ENCODE assay signal across 1 cellular context in the genomic region with DNA sequence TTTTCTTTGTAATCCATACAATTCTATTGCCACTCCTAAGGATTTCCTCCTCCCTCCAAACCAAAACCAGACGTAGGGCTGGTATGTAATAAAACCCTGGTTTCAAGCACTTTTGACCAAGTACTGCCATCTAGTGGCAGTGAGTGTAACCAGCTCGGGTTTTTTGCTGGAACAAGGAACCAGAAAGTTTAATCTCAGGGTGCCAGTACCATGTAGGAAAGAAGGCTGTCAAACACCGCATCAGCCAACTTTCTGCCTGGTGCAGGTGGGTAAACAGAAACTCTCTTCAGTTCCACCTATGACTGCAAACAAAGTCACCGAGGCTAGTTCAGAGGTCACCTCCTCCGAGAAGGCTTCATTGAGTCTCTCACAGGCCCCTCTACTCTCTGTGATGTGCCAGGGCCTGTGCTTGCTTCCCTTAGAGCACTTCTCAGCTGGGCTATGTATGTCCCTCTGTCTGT.
TF ChIP-seq lines count a peak whose summit lies in the region.

No MANE protein-coding gene starts in this region.

TF ChIP-seq in HepG2, 621 proteins besides CTCF, POLR2A, EP300 and RAD21 (continued from another document and continues in another):
- TF ChIP-seq KDM4B (CRISPR knock-in tag; IDR thresholded peaks at IDR 0.05) (0 out of 2 replicates have a peak, but pooled peaks have one; percentile 35), MED1 (CRISPR knock-in tag; IDR thresholded peaks at IDR 0.05) (0 out of 2 replicates have a peak, but pooled peaks have one; percentile 44), SOX5 (CRISPR knock-in tag; IDR thresholded peaks at IDR 0.05; ENCODE audit: borderline replicate concordance) (peak; percentile 69), MED13 (CRISPR knock-in tag; IDR thresholded peaks at IDR 0.05) (no peak), ELF4 (CRISPR knock-in tag; IDR thresholded peaks at IDR 0.05; ENCODE audit: borderline replicate concordance) (no peak), CHCHD3 (CRISPR knock-in tag; IDR thresholded peaks at IDR 0.05) (no peak), GATAD2A (CRISPR knock-in tag; IDR thresholded peaks at IDR 0.05) (peak; percentile 53), CREB1 (IDR thresholded peaks at IDR 0.05) (no peak), CREB1 (CRISPR knock-in tag; IDR thresholded peaks at IDR 0.05) (peak; percentile 60; the same call in 1 of the 2 replicates), ZNF530 (CRISPR knock-in tag; IDR thresholded peaks at IDR 0.05; ENCODE audit: low read depth) (no peak), FOXC1 (CRISPR knock-in tag; IDR thresholded peaks at IDR 0.05; ENCODE audit: borderline replicate concordance) (peak; percentile 45; the same call in 1 of the 2 replicates), KDM5A (IDR thresholded peaks at IDR 0.05; ENCODE audit: borderline replicate concordance, low read length) (no peak), NFE2L1 (CRISPR knock-in tag; IDR thresholded peaks at IDR 0.05; ENCODE audit: borderline replicate concordance) (no peak), ZNF331 (CRISPR knock-in tag; IDR thresholded peaks at IDR 0.05) (peak; percentile 59; the same call in 1 of the 2 replicates), PTBP1 (IDR thresholded peaks at IDR 0.05; ENCODE audit: low read depth, low read length, poor library complexity, severe bottlenecking) (no peak), SAFB2 (CRISPR knock-in tag; IDR thresholded peaks at IDR 0.05; ENCODE audit: borderline replicate concordance, low read depth) (no peak), ZSCAN9 (CRISPR knock-in tag; IDR thresholded peaks at IDR 0.05; ENCODE audit: borderline replicate concordance) (peak; percentile 79; the same call in 1 of the 2 replicates), NKX3-1 (CRISPR knock-in tag; IDR thresholded peaks at IDR 0.05) (no peak), HNRNPK (IDR thresholded peaks at IDR 0.05; ENCODE audit: low read depth, low read length, poor library complexity, severe bottlenecking) (no peak), SIX1 (CRISPR knock-in tag; IDR thresholded peaks at IDR 0.05; ENCODE audit: borderline replicate concordance) (peak; percentile 71; the same call in 1 of the 2 replicates), ZNF569 (CRISPR knock-in tag; IDR thresholded peaks at IDR 0.05; ENCODE audit: borderline replicate concordance) (no peak), NCOA2 (CRISPR knock-in tag; IDR thresholded peaks at IDR 0.05) (peak; percentile 54; the same call in 1 of the 2 replicates), GABPB1 (CRISPR knock-in tag; IDR thresholded peaks at IDR 0.05) (no peak), ZSCAN29 (CRISPR knock-in tag; conservative IDR thresholded peaks at IDR 0.05) (no peak), TBX2 (CRISPR knock-in tag; IDR thresholded peaks at IDR 0.05; ENCODE audit: borderline replicate concordance) (no peak), CBFB (CRISPR knock-in tag; IDR thresholded peaks at IDR 0.05) (peak; percentile 50; the same call in 1 of the 2 replicates)
- TF ChIP-seq, protein P1, sequence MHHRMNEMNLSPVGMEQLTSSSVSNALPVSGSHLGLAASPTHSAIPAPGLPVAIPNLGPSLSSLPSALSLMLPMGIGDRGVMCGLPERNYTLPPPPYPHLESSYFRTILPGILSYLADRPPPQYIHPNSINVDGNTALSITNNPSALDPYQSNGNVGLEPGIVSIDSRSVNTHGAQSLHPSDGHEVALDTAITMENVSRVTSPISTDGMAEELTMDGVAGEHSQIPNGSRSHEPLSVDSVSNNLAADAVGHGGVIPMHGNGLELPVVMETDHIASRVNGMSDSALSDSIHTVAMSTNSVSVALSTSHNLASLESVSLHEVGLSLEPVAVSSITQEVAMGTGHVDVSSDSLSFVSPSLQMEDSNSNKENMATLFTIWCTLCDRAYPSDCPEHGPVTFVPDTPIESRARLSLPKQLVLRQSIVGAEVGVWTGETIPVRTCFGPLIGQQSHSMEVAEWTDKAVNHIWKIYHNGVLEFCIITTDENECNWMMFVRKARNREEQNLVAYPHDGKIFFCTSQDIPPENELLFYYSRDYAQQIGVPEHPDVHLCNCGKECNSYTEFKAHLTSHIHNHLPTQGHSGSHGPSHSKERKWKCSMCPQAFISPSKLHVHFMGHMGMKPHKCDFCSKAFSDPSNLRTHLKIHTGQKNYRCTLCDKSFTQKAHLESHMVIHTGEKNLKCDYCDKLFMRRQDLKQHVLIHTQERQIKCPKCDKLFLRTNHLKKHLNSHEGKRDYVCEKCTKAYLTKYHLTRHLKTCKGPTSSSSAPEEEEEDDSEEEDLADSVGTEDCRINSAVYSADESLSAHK (CRISPR knock-in tag; IDR thresholded peaks at IDR 0.05; ENCODE audit: borderline replicate concordance) = 0 out of 2 replicates have a peak, but pooled peaks have one; percentile 13
- TF ChIP-seq, protein P2, sequence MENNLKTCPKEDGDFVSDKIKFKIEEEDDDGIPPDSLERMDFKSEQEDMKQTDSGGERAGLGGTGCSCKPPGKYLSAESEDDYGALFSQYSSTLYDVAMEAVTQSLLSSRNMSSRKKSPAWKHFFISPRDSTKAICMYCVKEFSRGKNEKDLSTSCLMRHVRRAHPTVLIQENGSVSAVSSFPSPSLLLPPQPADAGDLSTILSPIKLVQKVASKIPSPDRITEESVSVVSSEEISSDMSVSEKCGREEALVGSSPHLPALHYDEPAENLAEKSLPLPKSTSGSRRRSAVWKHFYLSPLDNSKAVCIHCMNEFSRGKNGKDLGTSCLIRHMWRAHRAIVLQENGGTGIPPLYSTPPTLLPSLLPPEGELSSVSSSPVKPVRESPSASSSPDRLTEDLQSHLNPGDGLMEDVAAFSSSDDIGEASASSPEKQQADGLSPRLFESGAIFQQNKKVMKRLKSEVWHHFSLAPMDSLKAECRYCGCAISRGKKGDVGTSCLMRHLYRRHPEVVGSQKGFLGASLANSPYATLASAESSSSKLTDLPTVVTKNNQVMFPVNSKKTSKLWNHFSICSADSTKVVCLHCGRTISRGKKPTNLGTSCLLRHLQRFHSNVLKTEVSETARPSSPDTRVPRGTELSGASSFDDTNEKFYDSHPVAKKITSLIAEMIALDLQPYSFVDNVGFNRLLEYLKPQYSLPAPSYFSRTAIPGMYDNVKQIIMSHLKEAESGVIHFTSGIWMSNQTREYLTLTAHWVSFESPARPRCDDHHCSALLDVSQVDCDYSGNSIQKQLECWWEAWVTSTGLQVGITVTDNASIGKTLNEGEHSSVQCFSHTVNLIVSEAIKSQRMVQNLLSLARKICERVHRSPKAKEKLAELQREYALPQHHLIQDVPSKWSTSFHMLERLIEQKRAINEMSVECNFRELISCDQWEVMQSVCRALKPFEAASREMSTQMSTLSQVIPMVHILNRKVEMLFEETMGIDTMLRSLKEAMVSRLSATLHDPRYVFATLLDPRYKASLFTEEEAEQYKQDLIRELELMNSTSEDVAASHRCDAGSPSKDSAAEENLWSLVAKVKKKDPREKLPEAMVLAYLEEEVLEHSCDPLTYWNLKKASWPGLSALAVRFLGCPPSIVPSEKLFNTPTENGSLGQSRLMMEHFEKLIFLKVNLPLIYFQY (CRISPR knock-in tag; IDR thresholded peaks at IDR 0.05; ENCODE audit: borderline replicate concordance) = peak; percentile 43; the same call in 1 of the 2 replicates
- TF ChIP-seq, protein P3, sequence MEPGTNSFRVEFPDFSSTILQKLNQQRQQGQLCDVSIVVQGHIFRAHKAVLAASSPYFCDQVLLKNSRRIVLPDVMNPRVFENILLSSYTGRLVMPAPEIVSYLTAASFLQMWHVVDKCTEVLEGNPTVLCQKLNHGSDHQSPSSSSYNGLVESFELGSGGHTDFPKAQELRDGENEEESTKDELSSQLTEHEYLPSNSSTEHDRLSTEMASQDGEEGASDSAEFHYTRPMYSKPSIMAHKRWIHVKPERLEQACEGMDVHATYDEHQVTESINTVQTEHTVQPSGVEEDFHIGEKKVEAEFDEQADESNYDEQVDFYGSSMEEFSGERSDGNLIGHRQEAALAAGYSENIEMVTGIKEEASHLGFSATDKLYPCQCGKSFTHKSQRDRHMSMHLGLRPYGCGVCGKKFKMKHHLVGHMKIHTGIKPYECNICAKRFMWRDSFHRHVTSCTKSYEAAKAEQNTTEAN (CRISPR knock-in tag; conservative IDR thresholded peaks at IDR 0.05) = no peak
- TF ChIP-seq, protein P4, sequence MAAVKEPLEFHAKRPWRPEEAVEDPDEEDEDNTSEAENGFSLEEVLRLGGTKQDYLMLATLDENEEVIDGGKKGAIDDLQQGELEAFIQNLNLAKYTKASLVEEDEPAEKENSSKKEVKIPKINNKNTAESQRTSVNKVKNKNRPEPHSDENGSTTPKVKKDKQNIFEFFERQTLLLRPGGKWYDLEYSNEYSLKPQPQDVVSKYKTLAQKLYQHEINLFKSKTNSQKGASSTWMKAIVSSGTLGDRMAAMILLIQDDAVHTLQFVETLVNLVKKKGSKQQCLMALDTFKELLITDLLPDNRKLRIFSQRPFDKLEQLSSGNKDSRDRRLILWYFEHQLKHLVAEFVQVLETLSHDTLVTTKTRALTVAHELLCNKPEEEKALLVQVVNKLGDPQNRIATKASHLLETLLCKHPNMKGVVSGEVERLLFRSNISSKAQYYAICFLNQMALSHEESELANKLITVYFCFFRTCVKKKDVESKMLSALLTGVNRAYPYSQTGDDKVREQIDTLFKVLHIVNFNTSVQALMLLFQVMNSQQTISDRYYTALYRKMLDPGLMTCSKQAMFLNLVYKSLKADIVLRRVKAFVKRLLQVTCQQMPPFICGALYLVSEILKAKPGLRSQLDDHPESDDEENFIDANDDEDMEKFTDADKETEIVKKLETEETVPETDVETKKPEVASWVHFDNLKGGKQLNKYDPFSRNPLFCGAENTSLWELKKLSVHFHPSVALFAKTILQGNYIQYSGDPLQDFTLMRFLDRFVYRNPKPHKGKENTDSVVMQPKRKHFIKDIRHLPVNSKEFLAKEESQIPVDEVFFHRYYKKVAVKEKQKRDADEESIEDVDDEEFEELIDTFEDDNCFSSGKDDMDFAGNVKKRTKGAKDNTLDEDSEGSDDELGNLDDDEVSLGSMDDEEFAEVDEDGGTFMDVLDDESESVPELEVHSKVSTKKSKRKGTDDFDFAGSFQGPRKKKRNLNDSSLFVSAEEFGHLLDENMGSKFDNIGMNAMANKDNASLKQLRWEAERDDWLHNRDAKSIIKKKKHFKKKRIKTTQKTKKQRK (IDR thresholded peaks at IDR 0.05; ENCODE audit: low read length) = no peak
- TF ChIP-seq, protein P5, sequence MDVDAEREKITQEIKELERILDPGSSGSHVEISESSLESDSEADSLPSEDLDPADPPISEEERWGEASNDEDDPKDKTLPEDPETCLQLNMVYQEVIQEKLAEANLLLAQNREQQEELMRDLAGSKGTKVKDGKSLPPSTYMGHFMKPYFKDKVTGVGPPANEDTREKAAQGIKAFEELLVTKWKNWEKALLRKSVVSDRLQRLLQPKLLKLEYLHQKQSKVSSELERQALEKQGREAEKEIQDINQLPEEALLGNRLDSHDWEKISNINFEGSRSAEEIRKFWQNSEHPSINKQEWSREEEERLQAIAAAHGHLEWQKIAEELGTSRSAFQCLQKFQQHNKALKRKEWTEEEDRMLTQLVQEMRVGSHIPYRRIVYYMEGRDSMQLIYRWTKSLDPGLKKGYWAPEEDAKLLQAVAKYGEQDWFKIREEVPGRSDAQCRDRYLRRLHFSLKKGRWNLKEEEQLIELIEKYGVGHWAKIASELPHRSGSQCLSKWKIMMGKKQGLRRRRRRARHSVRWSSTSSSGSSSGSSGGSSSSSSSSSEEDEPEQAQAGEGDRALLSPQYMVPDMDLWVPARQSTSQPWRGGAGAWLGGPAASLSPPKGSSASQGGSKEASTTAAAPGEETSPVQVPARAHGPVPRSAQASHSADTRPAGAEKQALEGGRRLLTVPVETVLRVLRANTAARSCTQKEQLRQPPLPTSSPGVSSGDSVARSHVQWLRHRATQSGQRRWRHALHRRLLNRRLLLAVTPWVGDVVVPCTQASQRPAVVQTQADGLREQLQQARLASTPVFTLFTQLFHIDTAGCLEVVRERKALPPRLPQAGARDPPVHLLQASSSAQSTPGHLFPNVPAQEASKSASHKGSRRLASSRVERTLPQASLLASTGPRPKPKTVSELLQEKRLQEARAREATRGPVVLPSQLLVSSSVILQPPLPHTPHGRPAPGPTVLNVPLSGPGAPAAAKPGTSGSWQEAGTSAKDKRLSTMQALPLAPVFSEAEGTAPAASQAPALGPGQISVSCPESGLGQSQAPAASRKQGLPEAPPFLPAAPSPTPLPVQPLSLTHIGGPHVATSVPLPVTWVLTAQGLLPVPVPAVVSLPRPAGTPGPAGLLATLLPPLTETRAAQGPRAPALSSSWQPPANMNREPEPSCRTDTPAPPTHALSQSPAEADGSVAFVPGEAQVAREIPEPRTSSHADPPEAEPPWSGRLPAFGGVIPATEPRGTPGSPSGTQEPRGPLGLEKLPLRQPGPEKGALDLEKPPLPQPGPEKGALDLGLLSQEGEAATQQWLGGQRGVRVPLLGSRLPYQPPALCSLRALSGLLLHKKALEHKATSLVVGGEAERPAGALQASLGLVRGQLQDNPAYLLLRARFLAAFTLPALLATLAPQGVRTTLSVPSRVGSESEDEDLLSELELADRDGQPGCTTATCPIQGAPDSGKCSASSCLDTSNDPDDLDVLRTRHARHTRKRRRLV (CRISPR knock-in tag; IDR thresholded peaks at IDR 0.05) = 0 out of 2 replicates have a peak, but pooled peaks have one; percentile 47
- TF ChIP-seq, protein P6, sequence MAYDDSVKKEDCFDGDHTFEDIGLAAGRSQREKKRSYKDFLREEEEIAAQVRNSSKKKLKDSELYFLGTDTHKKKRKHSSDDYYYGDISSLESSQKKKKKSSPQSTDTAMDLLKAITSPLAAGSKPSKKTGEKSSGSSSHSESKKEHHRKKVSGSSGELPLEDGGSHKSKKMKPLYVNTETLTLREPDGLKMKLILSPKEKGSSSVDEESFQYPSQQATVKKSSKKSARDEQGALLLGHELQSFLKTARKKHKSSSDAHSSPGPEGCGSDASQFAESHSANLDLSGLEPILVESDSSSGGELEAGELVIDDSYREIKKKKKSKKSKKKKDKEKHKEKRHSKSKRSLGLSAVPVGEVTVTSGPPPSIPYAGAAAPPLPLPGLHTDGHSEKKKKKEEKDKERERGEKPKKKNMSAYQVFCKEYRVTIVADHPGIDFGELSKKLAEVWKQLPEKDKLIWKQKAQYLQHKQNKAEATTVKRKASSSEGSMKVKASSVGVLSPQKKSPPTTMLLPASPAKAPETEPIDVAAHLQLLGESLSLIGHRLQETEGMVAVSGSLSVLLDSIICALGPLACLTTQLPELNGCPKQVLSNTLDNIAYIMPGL (CRISPR knock-in tag; IDR thresholded peaks at IDR 0.05; ENCODE audit: borderline replicate concordance in 1 of 2, low read depth in 1 of 2) = peak in 1 of 2 experiments; percentile 79; a peak in 1 of 4 replicates
- TF ChIP-seq, protein P7, sequence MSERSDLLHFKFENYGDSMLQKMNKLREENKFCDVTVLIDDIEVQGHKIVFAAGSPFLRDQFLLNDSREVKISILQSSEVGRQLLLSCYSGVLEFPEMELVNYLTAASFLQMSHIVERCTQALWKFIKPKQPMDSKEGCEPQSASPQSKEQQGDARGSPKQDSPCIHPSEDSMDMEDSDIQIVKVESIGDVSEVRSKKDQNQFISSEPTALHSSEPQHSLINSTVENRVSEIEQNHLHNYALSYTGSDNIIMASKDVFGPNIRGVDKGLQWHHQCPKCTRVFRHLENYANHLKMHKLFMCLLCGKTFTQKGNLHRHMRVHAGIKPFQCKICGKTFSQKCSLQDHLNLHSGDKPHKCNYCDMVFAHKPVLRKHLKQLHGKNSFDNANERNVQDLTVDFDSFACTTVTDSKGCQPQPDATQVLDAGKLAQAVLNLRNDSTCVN (CRISPR knock-in tag; IDR thresholded peaks at IDR 0.05; ENCODE audit: borderline replicate concordance) = peak; percentile 73; the same call in 1 of the 2 replicates
- TF ChIP-seq, protein P8, sequence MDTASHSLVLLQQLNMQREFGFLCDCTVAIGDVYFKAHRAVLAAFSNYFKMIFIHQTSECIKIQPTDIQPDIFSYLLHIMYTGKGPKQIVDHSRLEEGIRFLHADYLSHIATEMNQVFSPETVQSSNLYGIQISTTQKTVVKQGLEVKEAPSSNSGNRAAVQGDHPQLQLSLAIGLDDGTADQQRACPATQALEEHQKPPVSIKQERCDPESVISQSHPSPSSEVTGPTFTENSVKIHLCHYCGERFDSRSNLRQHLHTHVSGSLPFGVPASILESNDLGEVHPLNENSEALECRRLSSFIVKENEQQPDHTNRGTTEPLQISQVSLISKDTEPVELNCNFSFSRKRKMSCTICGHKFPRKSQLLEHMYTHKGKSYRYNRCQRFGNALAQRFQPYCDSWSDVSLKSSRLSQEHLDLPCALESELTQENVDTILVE (CRISPR knock-in tag; IDR thresholded peaks at IDR 0.05) = peak; percentile 36; the same call in 1 of the 2 replicates
